1 cellular context compared by ENCODE assay signal in the genomic region with DNA sequence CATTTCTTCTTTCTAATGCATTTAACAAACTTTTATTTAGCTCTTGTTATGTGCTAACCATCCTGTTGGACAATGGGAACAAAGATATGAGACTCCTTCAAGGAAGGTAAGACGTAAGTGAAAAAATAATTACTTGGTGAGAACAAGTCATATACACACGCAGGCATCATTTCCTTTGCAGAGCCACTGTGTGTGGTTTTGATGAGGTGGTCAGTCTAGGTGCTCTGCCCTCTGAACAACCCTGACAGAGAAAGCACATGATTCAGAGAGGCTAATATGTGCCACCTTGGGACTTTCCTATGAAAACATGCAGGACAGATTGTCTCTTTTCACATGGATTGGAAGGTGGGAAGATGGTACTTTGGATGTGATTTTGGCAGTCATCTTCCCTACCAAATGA.
TF ChIP-seq lines count a peak whose summit lies in the region.

No MANE protein-coding gene starts in this region.

TF ChIP-seq in HepG2, 621 proteins besides CTCF, POLR2A, EP300 and RAD21 (continued from another document):
- TF ChIP-seq, protein P1, sequence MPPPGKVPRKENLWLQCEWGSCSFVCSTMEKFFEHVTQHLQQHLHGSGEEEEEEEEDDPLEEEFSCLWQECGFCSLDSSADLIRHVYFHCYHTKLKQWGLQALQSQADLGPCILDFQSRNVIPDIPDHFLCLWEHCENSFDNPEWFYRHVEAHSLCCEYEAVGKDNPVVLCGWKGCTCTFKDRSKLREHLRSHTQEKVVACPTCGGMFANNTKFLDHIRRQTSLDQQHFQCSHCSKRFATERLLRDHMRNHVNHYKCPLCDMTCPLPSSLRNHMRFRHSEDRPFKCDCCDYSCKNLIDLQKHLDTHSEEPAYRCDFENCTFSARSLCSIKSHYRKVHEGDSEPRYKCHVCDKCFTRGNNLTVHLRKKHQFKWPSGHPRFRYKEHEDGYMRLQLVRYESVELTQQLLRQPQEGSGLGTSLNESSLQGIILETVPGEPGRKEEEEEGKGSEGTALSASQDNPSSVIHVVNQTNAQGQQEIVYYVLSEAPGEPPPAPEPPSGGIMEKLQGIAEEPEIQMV (CRISPR knock-in tag; IDR thresholded peaks at IDR 0.05; ENCODE audit: low read depth), result no peak
- TF ChIP-seq, protein P2, sequence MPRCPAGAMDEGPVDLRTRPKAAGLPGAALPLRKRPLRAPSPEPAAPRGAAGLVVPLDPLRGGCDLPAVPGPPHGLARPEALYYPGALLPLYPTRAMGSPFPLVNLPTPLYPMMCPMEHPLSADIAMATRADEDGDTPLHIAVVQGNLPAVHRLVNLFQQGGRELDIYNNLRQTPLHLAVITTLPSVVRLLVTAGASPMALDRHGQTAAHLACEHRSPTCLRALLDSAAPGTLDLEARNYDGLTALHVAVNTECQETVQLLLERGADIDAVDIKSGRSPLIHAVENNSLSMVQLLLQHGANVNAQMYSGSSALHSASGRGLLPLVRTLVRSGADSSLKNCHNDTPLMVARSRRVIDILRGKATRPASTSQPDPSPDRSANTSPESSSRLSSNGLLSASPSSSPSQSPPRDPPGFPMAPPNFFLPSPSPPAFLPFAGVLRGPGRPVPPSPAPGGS (CRISPR knock-in tag; IDR thresholded peaks at IDR 0.05), result no peak
- TF ChIP-seq NPAS2 (CRISPR knock-in tag; IDR thresholded peaks at IDR 0.05; ENCODE audit: borderline replicate concordance) (no peak), AGO1 (IDR thresholded peaks at IDR 0.05; ENCODE audit: low read depth, low read length, poor library complexity, severe bottlenecking) (no peak), MED1 (CRISPR knock-in tag; IDR thresholded peaks at IDR 0.05) (no peak), ZNF569 (CRISPR knock-in tag; IDR thresholded peaks at IDR 0.05; ENCODE audit: borderline replicate concordance) (no peak), REPIN1 (CRISPR knock-in tag; IDR thresholded peaks at IDR 0.05; ENCODE audit: borderline replicate concordance, low read depth) (no peak)
- TF ChIP-seq, protein P3, sequence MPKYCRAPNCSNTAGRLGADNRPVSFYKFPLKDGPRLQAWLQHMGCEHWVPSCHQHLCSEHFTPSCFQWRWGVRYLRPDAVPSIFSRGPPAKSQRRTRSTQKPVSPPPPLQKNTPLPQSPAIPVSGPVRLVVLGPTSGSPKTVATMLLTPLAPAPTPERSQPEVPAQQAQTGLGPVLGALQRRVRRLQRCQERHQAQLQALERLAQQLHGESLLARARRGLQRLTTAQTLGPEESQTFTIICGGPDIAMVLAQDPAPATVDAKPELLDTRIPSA (CRISPR knock-in tag; IDR thresholded peaks at IDR 0.05; ENCODE audit: borderline replicate concordance), result no peak
- TF ChIP-seq, protein P4, sequence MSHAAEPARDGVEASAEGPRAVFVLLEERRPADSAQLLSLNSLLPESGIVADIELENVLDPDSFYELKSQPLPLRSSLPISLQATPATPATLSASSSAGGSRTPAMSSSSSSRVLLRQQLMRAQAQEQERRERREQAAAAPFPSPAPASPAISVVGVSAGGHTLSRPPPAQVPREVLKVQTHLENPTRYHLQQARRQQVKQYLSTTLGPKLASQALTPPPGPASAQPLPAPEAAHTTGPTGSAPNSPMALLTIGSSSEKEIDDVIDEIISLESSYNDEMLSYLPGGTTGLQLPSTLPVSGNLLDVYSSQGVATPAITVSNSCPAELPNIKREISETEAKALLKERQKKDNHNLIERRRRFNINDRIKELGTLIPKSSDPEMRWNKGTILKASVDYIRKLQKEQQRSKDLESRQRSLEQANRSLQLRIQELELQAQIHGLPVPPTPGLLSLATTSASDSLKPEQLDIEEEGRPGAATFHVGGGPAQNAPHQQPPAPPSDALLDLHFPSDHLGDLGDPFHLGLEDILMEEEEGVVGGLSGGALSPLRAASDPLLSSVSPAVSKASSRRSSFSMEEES (CRISPR knock-in tag; IDR thresholded peaks at IDR 0.05), result no peak
